In the genomic region with DNA sequence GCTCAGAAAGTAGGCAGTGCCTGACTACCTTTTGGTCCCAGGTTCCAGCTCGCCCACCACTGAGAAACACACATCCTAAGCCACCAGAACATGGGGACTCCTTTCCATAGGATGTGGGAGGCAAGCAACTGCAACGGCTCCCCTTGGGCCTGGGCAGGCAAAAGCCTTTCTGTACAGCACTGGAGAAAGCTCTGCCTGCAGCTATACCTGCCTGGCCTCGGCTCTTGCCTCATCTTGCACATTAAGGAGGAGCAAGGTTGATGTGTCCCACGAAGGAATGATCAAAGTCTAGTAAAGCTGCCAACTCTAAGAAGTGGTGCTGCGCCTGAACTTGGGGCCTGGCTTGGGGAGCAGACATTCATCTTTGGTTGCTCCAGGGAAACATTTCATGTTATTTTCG, we compare ENCODE assay signal across 13 cellular contexts.
"Had no signal": no experiment of that assay in that cellular context is flagged by ENCODE, and none has a peak within 500 bp of the region (broad histone marks: within the 10 kb centered on the region; RNA-seq: fewer than 3 reads in every experiment).

No MANE protein-coding gene starts in this region.

- H3K27me3 ChIP-seq: sigmoid colon had no signal

- H3K9me3 Mint-ChIP-seq: activated naive CD8-positive, alpha-beta T cell treated with anti-CD3 and anti-CD28 coated beads for 36 hours; naive thymus-derived CD4-positive, alpha-beta T cell; stimulated activated naive CD8-positive, alpha-beta T cell treated with anti-CD3 and anti-CD28 coated beads, Interleukin-15, Interleukin-2, amounts not matched to agents 100 ng/mL and 50 ng/mL, for 24 hours had no signal

- DNase-seq: activated CD4-positive, alpha-beta T cell treated with anti-CD3 and anti-CD28 coated beads for 1 hour; activated CD4-positive, alpha-beta T cell treated with anti-CD3 and anti-CD28 coated beads, Interleukin-2, amount 50 U/mL, for 48 hours; activated gamma-delta T cell treated with Interleukin-2 at 50 U/mL for 16 hours; activated naive CD8-positive, alpha-beta T cell treated with anti-CD3 and anti-CD28 coated beads for 36 hours; activated T-cell treated with anti-CD3 and anti-CD28 coated beads, Interleukin-2, amount 50 U/mL, for 48 hours; gastrocnemius medialis; midbrain; naive thymus-derived CD4-positive, alpha-beta T cell; psoas muscle; sigmoid colon; stimulated activated CD4-positive, alpha-beta T cell treated with anti-CD3 and anti-CD28 coated beads, Interleukin-15, amount 100 ng/mL, for 24 hours; stimulated activated CD4-positive, alpha-beta T cell treated with anti-CD3 and anti-CD28 coated beads, Interleukin-4, amount 100 ng/mL, for 24 hours had no signal

- H3K27ac Mint-ChIP-seq: activated naive CD8-positive, alpha-beta T cell treated with anti-CD3 and anti-CD28 coated beads for 36 hours; naive thymus-derived CD4-positive, alpha-beta T cell; stimulated activated naive CD8-positive, alpha-beta T cell treated with anti-CD3 and anti-CD28 coated beads, Interleukin-15, Interleukin-2, amounts not matched to agents 100 ng/mL and 50 ng/mL, for 24 hours had no signal

- H3K27me3 Mint-ChIP-seq: activated naive CD8-positive, alpha-beta T cell treated with anti-CD3 and anti-CD28 coated beads for 36 hours; stimulated activated naive CD8-positive, alpha-beta T cell treated with anti-CD3 and anti-CD28 coated beads, Interleukin-15, Interleukin-2, amounts not matched to agents 100 ng/mL and 50 ng/mL, for 24 hours had no signal

- H3K36me3 Mint-ChIP-seq: activated naive CD8-positive, alpha-beta T cell treated with anti-CD3 and anti-CD28 coated beads for 36 hours; naive thymus-derived CD4-positive, alpha-beta T cell had no signal

- H3K27ac ChIP-seq: gastrocnemius medialis, psoas muscle, sigmoid colon had no signal

- H3K36me3 ChIP-seq: gastrocnemius medialis, sigmoid colon had no signal

- H3K4me1 Mint-ChIP-seq: activated naive CD8-positive, alpha-beta T cell treated with anti-CD3 and anti-CD28 coated beads for 36 hours; naive thymus-derived CD4-positive, alpha-beta T cell had no signal

- H3K9me3 ChIP-seq: gastrocnemius medialis, psoas muscle, sigmoid colon had no signal

- ATAC-seq: gastrocnemius medialis; naive thymus-derived CD4-positive, alpha-beta T cell; psoas muscle had no signal

- H3K4me3 ChIP-seq: gastrocnemius medialis, psoas muscle, sigmoid colon had no signal

- H3K4me1 ChIP-seq: gastrocnemius medialis, psoas muscle, sigmoid colon had no signal

- H3K4me3 Mint-ChIP-seq: activated naive CD8-positive, alpha-beta T cell treated with anti-CD3 and anti-CD28 coated beads for 36 hours; naive thymus-derived CD4-positive, alpha-beta T cell; stimulated activated naive CD8-positive, alpha-beta T cell treated with anti-CD3 and anti-CD28 coated beads, Interleukin-15, Interleukin-2, amounts not matched to agents 100 ng/mL and 50 ng/mL, for 24 hours had no signal
